14 cellular contexts compared by ENCODE assay signal in genomic region chrX:52603156-52603555, GRCh38. TPM values are rescaled to one million over a fixed set of nuclear protein-coding genes. Genes with fewer than 3 reads are reported as not detected.
DNase-seq lines count a peak whose midpoint lies in the region; ATAC-seq, FAIRE-seq and TF ChIP-seq lines count a peak whose summit lies in the region.
"Not testable (repeated sequence)": the region's sequence is repeated elsewhere in the genome, so short reads cannot be mapped to it uniquely, and the experiment has no call there.
"Had no signal": no experiment of that assay in that cellular context is flagged by ENCODE, and none has a peak within 500 bp of the region (broad histone marks: within the 10 kb centered on the region; RNA-seq: fewer than 3 reads in every experiment).

No MANE protein-coding gene starts in this region.

- not testable (repeated sequence) for H3K36me3 Mint-ChIP-seq in MCF 10A (ENCODE audit: insufficient read depth, unreplicated experiment)

- H3K27me3 Mint-ChIP-seq in MCF 10A (ENCODE audit: insufficient read depth, unreplicated experiment) = peaks cover 70% of the 10 kb centered on the region

- DNase-seq in A172 (ENCODE audit: low spot score) (peak; percentile 11), Daoy (ENCODE audit: low read depth) (peak; percentile 57), M059J (ENCODE audit: low read depth) (peak; percentile 11), RCC 7860 (ENCODE audit: low spot score) (peak; percentile 72), SW480 (ENCODE audit: low spot score) (peak; percentile 14), MCF 10A (ENCODE audit: unreplicated experiment) (peak; percentile 11), kidney glomerular epithelial cell (lab: John Stamatoyannopoulos, UW) (peak; percentile 10), mucosa of descending colon (peak in 1 of 3 donors; percentile 2)

- H3K4me3 ChIP-seq in mucosa of descending colon = not testable (repeated sequence)

- not testable (repeated sequence) for H3K9me3 ChIP-seq in mucosa of descending colon

- FAIRE-seq in RCC 7860 (lab: Jason Lieb, UNC) = not testable (repeated sequence)

- not testable (repeated sequence) for H3K9me3 Mint-ChIP-seq in MCF 10A (ENCODE audit: unreplicated experiment)

- BruUV-seq in MCF 10A (replicated peaks; lab: Mats Ljungman, UMichigan) = not testable (repeated sequence)

- not testable (repeated sequence) for H3K4me1 ChIP-seq in mucosa of descending colon (ENCODE audit: low read depth)

- POLR2A ChIA-PET in MCF 10A (lab: Yijun Ruan, JAX) = not testable (repeated sequence)

- not testable (repeated sequence) for TF ChIP-seq CTCF in MCF 10A (IDR thresholded peaks at IDR 0.05; ENCODE audit: unreplicated experiment); mucosa of descending colon (IDR thresholded peaks at IDR 0.05)

- not testable (repeated sequence) for H3K4me1 Mint-ChIP-seq in MCF 10A (ENCODE audit: insufficient read depth, unreplicated experiment)

- not testable (repeated sequence) for H3K4me3 Mint-ChIP-seq in MCF 10A (ENCODE audit: unreplicated experiment)

- intact Hi-C loops in MCF 10A (cut with micrococcal nuclease); mucosa of descending colon (cut with DNase I, micrococcal nuclease): not testable (repeated sequence)

- H3K27ac Mint-ChIP-seq in MCF 10A (ENCODE audit: low read depth, unreplicated experiment) = not testable (repeated sequence)

- not testable (repeated sequence) for H3K36me3 ChIP-seq in mucosa of descending colon (ENCODE audit: low read depth)

- CTCF ChIA-PET in MCF 10A (lab: Yijun Ruan, JAX) = not testable (repeated sequence)

- peak; percentile 38 for ATAC-seq in mucosa of descending colon

RNA-seq across cellular contexts. Expression of gene SSX7, which starts 51.5 kb away (rescaled TPM):
- total RNA-seq in A172 (2014; rRNA removed; shearing (Covaris generic)) = not detected in 2 replicates
- total RNA-seq in Daoy (2014; rRNA removed; shearing (Covaris generic)) = not detected in 2 replicates
- total RNA-seq in M059J (2014; rRNA removed; shearing (Covaris generic)) = not detected in 2 replicates
- total RNA-seq in MCF 10A (2022) (not detected in 2 replicates), mucosa of descending colon (not detected)
- total RNA-seq: Calu3; CD4-positive, alpha-beta memory T cell; CD4-positive, CD25-positive, alpha-beta regulatory T cell; CD8-positive, alpha-beta memory T cell; G401; GM12878 had no signal
